Comparison of ENCODE assay signal across 24 cellular contexts in the genomic region with DNA sequence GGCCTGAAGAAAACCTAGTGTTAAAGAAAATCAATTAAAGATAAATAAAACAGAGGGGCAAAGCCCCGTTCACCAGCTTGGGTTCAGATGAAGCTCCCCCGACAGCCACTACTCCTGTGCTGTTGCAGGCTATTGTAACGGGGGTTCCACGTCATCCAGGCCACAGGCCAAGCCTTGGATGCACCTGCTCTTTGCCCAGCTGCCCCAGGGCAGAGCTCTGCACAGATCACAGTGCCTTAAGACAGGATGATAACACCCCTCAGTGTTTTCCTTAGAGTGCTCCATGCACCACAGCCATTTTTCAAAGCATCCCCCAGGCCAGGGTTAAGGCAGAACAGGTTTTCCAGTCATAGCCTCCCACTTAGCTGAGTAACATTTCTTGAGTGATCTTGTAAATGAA. TPM values are rescaled to one million over a fixed set of nuclear protein-coding genes. Genes with fewer than 3 reads are reported as not detected.
A peak's percentile ranks its signal among the peaks of the same experiment; 100 is the strongest.
DNase-seq lines count a peak whose midpoint lies in the region; ATAC-seq, FAIRE-seq and TF ChIP-seq lines count a peak whose summit lies in the region.
"Had no signal": no experiment of that assay in that cellular context is flagged by ENCODE, and none has a peak within 500 bp of the region (broad histone marks: within the 10 kb centered on the region; RNA-seq: fewer than 3 reads in every experiment).

No MANE protein-coding gene starts in this region.

- H3K27me3 Mint-ChIP-seq in T-helper 17 cell = no peaks in the 10 kb centered on the region
- H3K27me3 Mint-ChIP-seq: natural killer cell treated with Interleukin-12 subunit alpha and Interleukin-12 subunit beta and Interleukin-15 and Interleukin-18, amount 100 ng/mL, for 72 hours had no signal

- DNase-seq in GM12891 (ENCODE audit: insufficient read length, low spot score) = no peak
- DNase-seq in T-helper 17 cell = no peak
- peak; percentile 75 for DNase-seq in myocyte (ENCODE audit: low read depth)
- no peak for DNase-seq in NCI-H82 (lab: John Stamatoyannopoulos, UW)
- DNase-seq in PC-3 = no peak
- DNase-seq: activated T-cell treated with anti-CD3 and anti-CD28 coated beads, Interleukin-2, amount 50 U/mL, for 72 hours; amniotic stem cell; brain microvascular endothelial cell; midbrain; NCI-H1105; NCI-H2081 treated with DMSO at 0.1 percent for 48 hours; NCI-H748 treated with DMSO at 0.1 percent for 48 hours; retina; stimulated activated CD4-positive, alpha-beta T cell treated with anti-CD3 and anti-CD28 coated beads, Interleukin-2, amount 100 ng/mL, for 48 hours; T-helper 9 cell; WERI-Rb-1 had no signal

- FAIRE-seq in GM12891 (lab: Jason Lieb, UNC) = peak; percentile 43
- FAIRE-seq: H54 had no signal

- POLR2A ChIA-PET in PC-3 (lab: Charles Lee; ENCODE audit: unreplicated experiment) = no interaction called here

- no peaks in the 10 kb centered on the region for H3K9me3 ChIP-seq in BLaER1 treated with 17β-estradiol and CSF1 and Interleukin-3, amounts not matched to agents 10 nM and 100 nM (replicated peaks in 1 of 11)
- no peaks in the 10 kb centered on the region for H3K9me3 ChIP-seq in T-helper 17 cell (ENCODE audit: control insufficient read depth, low read length, poor library complexity, severe bottlenecking)
- no peaks in the 10 kb centered on the region for H3K9me3 ChIP-seq in PC-3 (ENCODE audit: low read length)
- H3K9me3 ChIP-seq: suprapubic skin had no signal

- peak overlapping the region in 8 of 11 experiments; percentile 6 to 86 (median 25); a peak in 10 of 22 replicates for H3K4me2 ChIP-seq in BLaER1 treated with 17β-estradiol and CSF1 and Interleukin-3, amounts not matched to agents 10 nM and 100 nM
- no peak overlapping the region for H3K4me2 ChIP-seq in PC-3 (ENCODE audit: low read length)

- TF ChIP-seq POLR2A in GM12891 (IDR thresholded peaks at IDR 0.05; ENCODE audit: low read depth, low read length) = no peak

- peaks cover 24 to 43% (median 33%) of the 10 kb centered on the region in 11 experiments; a peak in 21 of 22 replicates for H3K36me3 ChIP-seq in BLaER1 treated with 17β-estradiol and CSF1 and Interleukin-3, amounts not matched to agents 10 nM and 100 nM
- H3K36me3 ChIP-seq in PC-3 (ENCODE audit: low read depth, low read length) = peaks cover 4% of the 10 kb centered on the region; the same call in 1 of the 2 replicates
- H3K36me3 ChIP-seq: brain microvascular endothelial cell, WERI-Rb-1 had no signal

- H3K4me1 ChIP-seq in BLaER1 treated with 17β-estradiol and CSF1 and Interleukin-3, amounts not matched to agents 10 nM and 100 nM = peaks cover 13 to 41% (median 26%) of the 10 kb centered on the region in 10 experiments
- 0 out of 2 replicates have a peak, but pooled peaks cover 6% of the 10 kb centered on the region for H3K4me1 ChIP-seq in PC-3 (ENCODE audit: insufficient read depth, low read length)

- no TSS peak for BruUV-seq in PC-3 (replicated peaks; lab: Mats Ljungman, UMichigan)

- ATAC-seq in T-helper 17 cell (no peak), PC-3 (no peak), GM21447 (IDR thresholded peaks at IDR 0.05; ENCODE audit: unreplicated experiment) (no peak), HG03460 (IDR thresholded peaks at IDR 0.05; ENCODE audit: unreplicated experiment) (no peak)
- ATAC-seq: natural killer cell treated with Interleukin-12 subunit alpha and Interleukin-12 subunit beta and Interleukin-15 and Interleukin-18, amount 100 ng/mL, for 72 hours had no signal

- H3K36me3 Mint-ChIP-seq in T-helper 17 cell (ENCODE audit: low read depth) = no peaks in the 10 kb centered on the region

- peak overlapping the region in 3 of 11 experiments; percentile 34 to 46 (median 44); a peak in 5 of 22 replicates for H3K27ac ChIP-seq in BLaER1 treated with 17β-estradiol and CSF1 and Interleukin-3, amounts not matched to agents 10 nM and 100 nM
- H3K27ac ChIP-seq in PC-3 (ENCODE audit: low read length) = no peak overlapping the region
- H3K27ac ChIP-seq: brain microvascular endothelial cell, C4-2B, suprapubic skin, WERI-Rb-1 had no signal

- H3K79me2 ChIP-seq in PC-3 (ENCODE audit: low read length) = no peaks in the 10 kb centered on the region

- TF ChIP-seq CTCF in PC-3 (conservative IDR thresholded peaks at IDR 0.05; ENCODE audit: low read depth, low read length) = no peak

- CTCF ChIA-PET in PC-3 (lab: Charles Lee) = interaction anchor here (0.6 kb wide), 1 partner anchor 664 kb away, joined by 3 read pairs; no protein-coding TSS in a partner anchor

- no peaks in the 10 kb centered on the region for H3F3A ChIP-seq in PC-3 (ENCODE audit: low read length, unreplicated experiment)

- 0 out of 22 replicates have a peak overlapping the region, but pooled peaks of 1 of the 11 experiments have one; percentile 15 for H3K9ac ChIP-seq in BLaER1 treated with 17β-estradiol and CSF1 and Interleukin-3, amounts not matched to agents 10 nM and 100 nM
- H3K9ac ChIP-seq in PC-3 (ENCODE audit: low read length) = no peak overlapping the region

- no peak overlapping the region for H2AFZ ChIP-seq in PC-3 (ENCODE audit: low read length)

- H3K4me3 Mint-ChIP-seq in T-helper 17 cell = no peak overlapping the region
- H3K4me3 Mint-ChIP-seq: activated naive CD4-positive, alpha-beta T cell treated with anti-CD3 and anti-CD28 coated beads for 36 hours; activated T-cell treated with anti-CD3 and anti-CD28 coated beads, Interleukin-2, amount 50 U/mL, for 72 hours; natural killer cell treated with Interleukin-12 subunit alpha and Interleukin-12 subunit beta and Interleukin-15 and Interleukin-18, amount 100 ng/mL, for 72 hours had no signal

- H3K27me3 ChIP-seq in BLaER1 treated with 17β-estradiol and CSF1 and Interleukin-3, amounts not matched to agents 10 nM and 100 nM = no peaks in the 10 kb centered on the region
- H3K27me3 ChIP-seq in PC-3 (ENCODE audit: low read length) = no peaks in the 10 kb centered on the region
- H3K27me3 ChIP-seq: brain microvascular endothelial cell, suprapubic skin had no signal

- no peak overlapping the region for H3K4me3 ChIP-seq in BLaER1 treated with 17β-estradiol and CSF1 and Interleukin-3, amounts not matched to agents 10 nM and 100 nM
- H3K4me3 ChIP-seq in PC-3 (ENCODE audit: low read length) = no peak overlapping the region
- H3K4me3 ChIP-seq: suprapubic skin had no signal

- H3K27ac Mint-ChIP-seq in T-helper 17 cell = peak overlapping the region; percentile 41
- H3K27ac Mint-ChIP-seq: activated naive CD4-positive, alpha-beta T cell treated with anti-CD3 and anti-CD28 coated beads for 36 hours; activated T-cell treated with anti-CD3 and anti-CD28 coated beads, Interleukin-2, amount 50 U/mL, for 72 hours; natural killer cell treated with Interleukin-12 subunit alpha and Interleukin-12 subunit beta and Interleukin-15 and Interleukin-18, amount 100 ng/mL, for 72 hours had no signal

- intact Hi-C loops in PC-3 (cut with micrococcal nuclease) = no loop called here

- H4K20me1 ChIP-seq in BLaER1 treated with 17β-estradiol and CSF1 and Interleukin-3, amounts not matched to agents 10 nM and 100 nM = no peaks in the 10 kb centered on the region
- H4K20me1 ChIP-seq in PC-3 (ENCODE audit: low read length) = no peaks in the 10 kb centered on the region

- H3K4me1 Mint-ChIP-seq in T-helper 17 cell = peaks cover 9% of the 10 kb centered on the region

- no peaks in the 10 kb centered on the region for H3K9me2 ChIP-seq in PC-3 (replicated peaks; ENCODE audit: low read length)

TF ChIP-seq in GM12891, 5 proteins besides CTCF, POLR2A, EP300 and RAD21:
- TF ChIP-seq TAF1 (IDR thresholded peaks at IDR 0.05; ENCODE audit: low read depth, low read length) (no peak), POLR2AphosphoS5 (IDR thresholded peaks at IDR 0.05; ENCODE audit: low read depth, low read length) (no peak), POU2F2 (IDR thresholded peaks at IDR 0.05; ENCODE audit: low read depth, low read length) (no peak), PAX5 (IDR thresholded peaks at IDR 0.05; ENCODE audit: insufficient read depth, low read length, severe bottlenecking) (no peak), SPI1 (IDR thresholded peaks at IDR 0.05; ENCODE audit: low read depth, low read length) (no peak)

RNA-seq across cellular contexts. Expression of gene FASTKD2, which starts 32.0 kb away (rescaled TPM):
- 17.5 TPM for polyA plus RNA-seq in GM12891 (2012; ENCODE audit: low read depth, missing spikeins)
- total RNA-seq in T-helper 17 cell (10 to 100 TPM; 21.0 to 27.8 TPM), myocyte (47.9 and 57.2 TPM in 2 replicates), PC-3 (2014; rRNA removed) (31.2 and 41.4 TPM in 2 replicates)
- 9.3 TPM for polyA plus RNA-seq in myocyte (2012)

RNA-seq across cellular contexts. Expression of gene MDH1B, which starts 32.2 kb away (rescaled TPM):
- 1.4 TPM for polyA plus RNA-seq in GM12891 (2012; ENCODE audit: low read depth, missing spikeins)
- total RNA-seq in T-helper 17 cell (not detected), myocyte (0.32 and 1.1 TPM in 2 replicates), PC-3 (2014; rRNA removed) (0.23 and 0.40 TPM in 2 replicates)
- 1.6 TPM for polyA plus RNA-seq in myocyte (2012)
